ENCODE assay signal across 34 cellular contexts in genomic region chr6:34436803-34437643, GRCh38. TPM values are rescaled to one million over a fixed set of nuclear protein-coding genes. Genes with fewer than 3 reads are reported as not detected.
"Had no signal": no experiment of that assay in that cellular context is flagged by ENCODE, and none has a peak within 500 bp of the region (broad histone marks: within the 10 kb centered on the region; RNA-seq: fewer than 3 reads in every experiment).

No MANE protein-coding gene starts in this region.

- H3K4me1 ChIP-seq: adrenal gland, body of pancreas, colonic mucosa, esophagus squamous epithelium, gastroesophageal sphincter, heart right ventricle had no signal

- FAIRE-seq: endometrium, endothelial cell of umbilical vein had no signal

- DNase-seq: activated CD4-positive, alpha-beta memory T cell treated with anti-CD3 and anti-CD28 coated beads for 36 hours; activated CD4-positive, alpha-beta T cell treated with anti-CD3 and anti-CD28 coated beads for 36 hours; activated CD4-positive, alpha-beta T cell treated with anti-CD3 and anti-CD28 coated beads, Interleukin-2, amount 10 ng/mL, durations not matched to agents 24 days and 14 days; activated CD4-positive, CD25-positive, alpha-beta regulatory T cell; activated CD4-positive, CD25-positive, alpha-beta regulatory T cell treated with anti-CD3 and anti-CD28 coated beads, Interleukin-2, amount 50 U/mL, for 72 hours; activated CD8-positive, alpha-beta memory T cell treated with anti-CD3 and anti-CD28 coated beads, Interleukin-2, amount 10 ng/mL, durations not matched to agents 7 days and 5 days; activated CD8-positive, alpha-beta memory T cell treated with anti-CD3 and anti-CD28 coated beads, Interleukin-2, amount 50 U/mL, for 4 hours; activated CD8-positive, alpha-beta T cell treated with anti-CD3 and anti-CD28 coated beads, Interleukin-2, amount 10 ng/mL, durations not matched to agents 7 days and 5 days; activated effector memory CD4-positive, alpha-beta T cell treated with anti-CD3 and anti-CD28 coated beads, Interleukin-2, amount 50 U/mL, for 16 hours; activated naive CD4-positive, alpha-beta T cell treated with anti-CD3 and anti-CD28 coated beads for 36 hours; activated naive CD8-positive, alpha-beta T cell treated with anti-CD3 and anti-CD28 coated beads for 36 hours; activated naive CD8-positive, alpha-beta T cell treated with anti-CD3 and anti-CD28 coated beads, Interleukin-2, amount 50 U/mL, for 24 hours; activated T-cell treated with anti-CD3 and anti-CD28 coated beads, Interleukin-2, amount 50 U/mL, for 1 hour; activated T-cell treated with anti-CD3 and anti-CD28 coated beads, Interleukin-2, amount 50 U/mL, for 48 hours; adrenal gland; aorta; body of pancreas; central memory CD4-positive, alpha-beta T cell; cerebellar nuclear complex; colonic mucosa; effector CD8-positive, alpha-beta T cell; esophagus squamous epithelium; foreskin melanocyte; heart right ventricle; T-helper 17 cell had no signal

- ATAC-seq: activated CD4-positive, alpha-beta T cell treated with anti-CD3 and anti-CD28 coated beads for 36 hours; activated CD8-positive, alpha-beta memory T cell treated with anti-CD3 and anti-CD28 coated beads, Interleukin-2, amount 10 ng/mL, durations not matched to agents 7 days and 5 days; activated CD8-positive, alpha-beta T cell treated with anti-CD3 and anti-CD28 coated beads, Interleukin-2, amount 10 ng/mL, durations not matched to agents 7 days and 5 days; activated naive CD8-positive, alpha-beta T cell treated with anti-CD3 and anti-CD28 coated beads, Interleukin-2, amount 50 U/mL, for 24 hours; body of pancreas; gastroesophageal sphincter; heart right ventricle; T-helper 17 cell had no signal

- H3K4me3 ChIP-seq: adrenal gland, body of pancreas, colonic mucosa, esophagus squamous epithelium, gastroesophageal sphincter, heart right ventricle had no signal

- H3K9me3 ChIP-seq: adrenal gland, body of pancreas, colonic mucosa, esophagus squamous epithelium, gastroesophageal sphincter had no signal

- H3K36me3 ChIP-seq: adrenal gland, colonic mucosa, esophagus squamous epithelium, gastroesophageal sphincter, heart right ventricle had no signal

- H3K27ac ChIP-seq: adrenal gland, body of pancreas, colonic mucosa, epithelial cell of prostate, esophagus squamous epithelium, gastroesophageal sphincter, heart right ventricle had no signal

- H3K27me3 ChIP-seq: adrenal gland, body of pancreas, colonic mucosa, esophagus squamous epithelium, gastroesophageal sphincter, heart right ventricle had no signal

RNA-seq across cellular contexts. Expression of gene PACSIN1, which starts 28.9 kb away (rescaled TPM):
- total RNA-seq: activated CD4-positive, alpha-beta T cell treated with anti-CD3 and anti-CD28 coated beads, Interleukin-2, amount 10 ng/mL, durations not matched to agents 24 days and 14 days; activated T-helper 1 cell treated with anti-CD3 and anti-CD28 coated beads, Interleukin-12 subunit alpha, Interleukin-12 subunit beta, Interleukin-2, Interleukin-4 antibody, amounts not matched to agents 30 ng/mL and 10 ng/mL and 1 ng/mL, durations not matched to agents 14 hours and 24 hours and 36 hours; activated T-helper 2 cell treated with anti-CD3 and anti-CD28 coated beads, Interferon-gamma antibody, Interleukin-2, Interleukin-4, amounts not matched to agents 10 μg/mL and 5 μg/mL and 100 μg/mL, durations not matched to agents 14 hours and 24 hours and 36 hours; dermis microvascular lymphatic vessel endothelial cell; endothelial cell of umbilical vein; esophagus squamous epithelium; glomerular endothelial cell had no signal
- polyA plus RNA-seq: fibroblast of lung had no signal
